6 cellular contexts compared by ENCODE assay signal in the genomic region with DNA sequence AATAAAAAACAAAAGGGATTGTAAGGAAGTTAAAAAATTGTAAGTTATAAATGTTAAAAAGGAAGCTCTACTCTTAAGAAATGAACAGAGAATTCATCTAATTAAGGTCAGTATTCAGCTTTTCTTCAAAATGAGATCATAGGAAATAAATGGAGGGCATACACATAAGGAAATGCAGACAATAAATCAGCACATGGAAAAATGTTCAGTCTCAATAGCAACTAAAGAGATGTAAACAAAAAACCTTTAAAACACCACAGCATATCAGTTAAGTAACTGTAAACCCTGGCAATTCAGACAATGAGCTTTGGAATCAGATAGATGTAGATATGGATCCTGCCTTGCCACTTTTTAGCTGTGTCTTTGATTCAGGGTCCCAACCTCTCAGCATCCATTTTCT. TPM values are rescaled to one million over a fixed set of nuclear protein-coding genes. Genes with fewer than 3 reads are reported as not detected.
"Had no signal": no experiment of that assay in that cellular context is flagged by ENCODE, and none has a peak within 500 bp of the region (broad histone marks: within the 10 kb centered on the region; RNA-seq: fewer than 3 reads in every experiment).

No MANE protein-coding gene starts in this region.

- H3K4me3 Mint-ChIP-seq: GM23338, H9 had no signal

- H3K9me3 Mint-ChIP-seq: GM23338, H9 had no signal

- H3K4me3 ChIP-seq: GM23338, K562 had no signal

- DNase-seq: H9, HCEC 1CT, IMR-90, KG1 had no signal

- H3K4me1 Mint-ChIP-seq: GM23338 had no signal

- H3K27ac Mint-ChIP-seq: GM23338, H9 had no signal

- ATAC-seq: GM23338, K562 had no signal

RNA-seq across cellular contexts. Expression of a gene that starts 24.0 kb away (rescaled TPM):
- total RNA-seq: GM23338, IMR-90 had no signal
- polyA plus RNA-seq: IMR-90, K562 had no signal
